In genomic region chr2:29060491-29060890, GRCh38 we compare ENCODE assay signal across 26 cellular contexts. TPM values are rescaled to one million over a fixed set of nuclear protein-coding genes. Genes with fewer than 3 reads are reported as not detected.
"Had no signal": no experiment of that assay in that cellular context is flagged by ENCODE, and none has a peak within 500 bp of the region (broad histone marks: within the 10 kb centered on the region; RNA-seq: fewer than 3 reads in every experiment).

No MANE protein-coding gene starts in this region.

- H3K4me1 ChIP-seq: parathyroid adenoma, right lobe of liver had no signal

- H3K36me3 ChIP-seq: heart right ventricle, left ventricle myocardium inferior, lower lobe of right lung, right lobe of liver, tibial artery, upper lobe of right lung, vagina had no signal

- H3K27me3 Mint-ChIP-seq: memory B cell had no signal

- H3K27me3 ChIP-seq: heart right ventricle, right lobe of liver, tibial artery, upper lobe of right lung, vagina had no signal

- H3K36me3 Mint-ChIP-seq: memory B cell, mesothelial cell of epicardium, natural killer cell had no signal

- ATAC-seq: esophagus mucosa, heart right ventricle, lower lobe of right lung, natural killer cell, right lobe of liver, upper lobe of right lung had no signal

- DNase-seq: effector CD4-positive, alpha-beta T cell; heart right ventricle; left ventricle myocardium inferior; lower lobe of right lung; natural killer cell; psoas muscle; retina; right lobe of liver; stimulated activated CD4-positive, alpha-beta T cell treated with anti-CD3 and anti-CD28 coated beads, Interleukin-12 subunit alpha, Interleukin-12 subunit beta, amount 100 ng/mL, for 4 hours; stimulated activated naive CD4-positive, alpha-beta T cell treated with Interleukin-2 at 50 U/mL for 16 hours; upper lobe of right lung had no signal

- H3K4me1 Mint-ChIP-seq: memory B cell, natural killer cell had no signal

- H3K79me2 ChIP-seq: parathyroid adenoma had no signal

- H3K27ac ChIP-seq: coronary artery, heart right ventricle, left ventricle myocardium inferior, lower lobe of right lung, parathyroid adenoma, psoas muscle, right lobe of liver, skin epidermis, tibial artery, upper lobe of right lung, vagina had no signal

- H2AFZ ChIP-seq: parathyroid adenoma had no signal

- H3K9me3 Mint-ChIP-seq: memory B cell, mesothelial cell of epicardium, natural killer cell had no signal

- H3K27ac Mint-ChIP-seq: memory B cell, mesothelial cell of epicardium, natural killer cell had no signal

- H3K4me3 Mint-ChIP-seq: memory B cell, mesothelial cell of epicardium, natural killer cell had no signal

- H3K4me3 ChIP-seq: coronary artery, heart right ventricle, left ventricle myocardium inferior, lower lobe of right lung, psoas muscle, right lobe of liver, skin epidermis, tibial artery, upper lobe of right lung, vagina had no signal

- H3K9ac ChIP-seq: parathyroid adenoma had no signal

- FAIRE-seq: endometrium, frontal cortex had no signal

- H3K9me3 ChIP-seq: heart right ventricle, left ventricle myocardium inferior, lower lobe of right lung, psoas muscle, right lobe of liver, tibial artery, upper lobe of right lung, vagina had no signal

RNA-seq across cellular contexts. Expression of gene PCARE, which starts 13.8 kb away (rescaled TPM):
- total RNA-seq: chondrocyte, dermis microvascular lymphatic vessel endothelial cell, fibroblast of lung, frontal cortex, glomerular endothelial cell, mucosa of gallbladder, natural killer cell, right lobe of liver, vagina had no signal
- polyA plus RNA-seq: fibroblast of lung had no signal
